Comparison of ENCODE assay signal across 2 cellular contexts in the genomic region with DNA sequence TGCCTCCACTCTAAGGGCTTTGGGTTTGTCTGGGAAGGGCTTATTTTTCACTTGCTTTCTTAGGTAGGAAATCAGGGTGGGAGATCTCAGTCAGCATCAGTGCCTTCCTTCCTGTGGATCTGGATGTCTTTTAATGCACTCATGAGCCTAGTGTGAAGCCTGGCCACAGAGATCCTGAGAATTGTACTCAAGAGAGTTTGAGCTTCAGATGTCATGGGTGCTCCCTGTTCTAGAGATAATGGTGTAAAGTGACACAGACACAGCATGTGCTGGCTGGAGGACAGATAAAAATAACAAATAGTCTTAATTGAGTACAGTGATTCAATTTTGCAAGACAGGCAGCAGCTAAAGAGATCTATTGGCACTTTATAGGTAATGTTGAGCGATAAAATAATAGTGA.
TF ChIP-seq lines count a peak whose summit lies in the region.

No MANE protein-coding gene starts in this region.

TF ChIP-seq in SK-N-SH, 30 proteins besides CTCF, POLR2A, EP300 and RAD21 (continued from another document):
- TF ChIP-seq SIN3A (IDR thresholded peaks at IDR 0.05; ENCODE audit: borderline replicate concordance, low read depth, low read length), result no peak
- TF ChIP-seq SMC3 (IDR thresholded peaks at IDR 0.05; ENCODE audit: low read depth, low read length), result no peak
- TF ChIP-seq TCF12 (IDR thresholded peaks at IDR 0.05), result no peak

TF ChIP-seq in SK-N-SH treated with all-trans-retinoic acid at 6 μM for 48 hours, 23 proteins besides CTCF, POLR2A, EP300 and RAD21 (continued from another document):
- TF ChIP-seq, protein P1, sequence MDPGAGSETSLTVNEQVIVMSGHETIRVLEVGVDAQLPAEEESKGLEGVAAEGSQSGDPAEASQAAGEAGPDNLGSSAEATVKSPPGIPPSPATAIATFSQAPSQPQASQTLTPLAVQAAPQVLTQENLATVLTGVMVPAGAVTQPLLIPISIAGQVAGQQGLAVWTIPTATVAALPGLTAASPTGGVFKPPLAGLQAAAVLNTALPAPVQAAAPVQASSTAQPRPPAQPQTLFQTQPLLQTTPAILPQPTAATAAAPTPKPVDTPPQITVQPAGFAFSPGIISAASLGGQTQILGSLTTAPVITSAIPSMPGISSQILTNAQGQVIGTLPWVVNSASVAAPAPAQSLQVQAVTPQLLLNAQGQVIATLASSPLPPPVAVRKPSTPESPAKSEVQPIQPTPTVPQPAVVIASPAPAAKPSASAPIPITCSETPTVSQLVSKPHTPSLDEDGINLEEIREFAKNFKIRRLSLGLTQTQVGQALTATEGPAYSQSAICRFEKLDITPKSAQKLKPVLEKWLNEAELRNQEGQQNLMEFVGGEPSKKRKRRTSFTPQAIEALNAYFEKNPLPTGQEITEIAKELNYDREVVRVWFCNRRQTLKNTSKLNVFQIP (CRISPR knock-in tag; IDR thresholded peaks at IDR 0.05; ENCODE audit: borderline replicate concordance, low read depth), result no peak
